18 cellular contexts compared by ENCODE assay signal in the genomic region with DNA sequence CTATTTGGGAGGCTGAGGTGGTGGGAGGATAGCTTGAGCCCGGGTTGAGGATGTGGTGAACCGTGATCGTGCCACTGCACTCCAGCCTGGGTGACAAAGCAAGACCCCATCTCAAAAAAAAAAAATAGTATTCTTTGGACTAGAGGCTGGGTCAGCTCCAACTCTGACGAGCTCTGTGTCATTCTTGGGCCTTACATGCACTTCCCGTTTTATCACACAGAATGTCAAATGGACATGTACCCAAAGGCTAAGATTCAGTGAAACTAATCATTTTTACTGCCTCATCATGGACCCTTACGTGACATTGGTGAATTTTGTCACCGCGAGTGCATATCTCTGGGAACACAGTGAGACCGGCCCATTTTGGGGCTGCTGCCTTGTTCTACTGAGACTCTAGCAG. TPM values are rescaled to one million over a fixed set of nuclear protein-coding genes. Genes with fewer than 3 reads are reported as not detected.
DNase-seq lines count a peak whose midpoint lies in the region; ATAC-seq, FAIRE-seq and TF ChIP-seq lines count a peak whose summit lies in the region.
"Had no signal": no experiment of that assay in that cellular context is flagged by ENCODE, and none has a peak within 500 bp of the region (broad histone marks: within the 10 kb centered on the region; RNA-seq: fewer than 3 reads in every experiment).

No MANE protein-coding gene starts in this region.

- BruUV-seq in HCT116 (replicated peaks; lab: Mats Ljungman, UMichigan) = TSS peak; percentile 8

- intact Hi-C loops in HCT116 (cut with micrococcal nuclease) = no loop called here
- intact Hi-C loops in tibial artery (cut with DNase I; ENCODE audit: low total_unique reads) = no loop called here

- H4K91ac ChIP-seq in H1 (replicated peaks; ENCODE audit: insufficient read length, low read length) = no peak overlapping the region
- no peak overlapping the region for H4K91ac ChIP-seq in neuronal stem cell (ENCODE audit: low read depth, low read length, poor library complexity)

- H4K20me1 ChIP-seq in HCT116 (ENCODE audit: insufficient read depth) (no peaks in the 10 kb centered on the region), H1 (replicated peaks in 1 of 2; ENCODE audit: control insufficient read depth in 1 of 2, insufficient read depth in 2 of 2, low read length in 2 of 2) (peaks cover 0 to 1% of the 10 kb centered on the region in 2 experiments)

- no peak for FAIRE-seq in H1 (lab: Jason Lieb, UNC)
- FAIRE-seq: GM12892, GM18507, H54, HTR-8/SVneo had no signal

- no peak overlapping the region for H2AFZ ChIP-seq in HCT116 (ENCODE audit: low read depth, low read length, poor library complexity, severe bottlenecking)
- no peak overlapping the region for H2AFZ ChIP-seq in H1 (ENCODE audit: low read length)
- H2AFZ ChIP-seq in neuronal stem cell (ENCODE audit: low read length) = no peak overlapping the region
- H2AFZ ChIP-seq: GM23248 had no signal

- no peaks in the 10 kb centered on the region; the same call in 1 of the 2 replicates for H3K23me2 ChIP-seq in H1 (ENCODE audit: low read depth, low read length)

- CTCF ChIA-PET in HCT116 (lab: Charles Lee) (no interaction called here), H1 (lab: Charles Lee; ENCODE audit: partially characterized antibody) (interaction anchor here (1.7 kb wide), 1 partner anchor 28 kb away, joined by 5 read pairs; no protein-coding TSS in a partner anchor)

- H3K4ac ChIP-seq in H1 (replicated peaks; ENCODE audit: insufficient read length, low read depth, low read length) (no peak overlapping the region), neuronal stem cell (ENCODE audit: low read length) (no peak overlapping the region)

- H3K79me1 ChIP-seq in H1 (ENCODE audit: low read depth, low read length) (peaks cover 8% of the 10 kb centered on the region; the same call in 1 of the 2 replicates), neuronal stem cell (ENCODE audit: low read depth, low read length) (no peaks in the 10 kb centered on the region)

- H3K27ac ChIP-seq in HCT116 (ENCODE audit: low read depth, low read length) (no peak overlapping the region), H1 (ENCODE audit: low read depth, low read length) (no peak overlapping the region), neuronal stem cell (replicated peaks; ENCODE audit: low read length) (no peak overlapping the region), tibial artery (no peak overlapping the region), gastroesophageal sphincter (no peak overlapping the region)
- H3K27ac ChIP-seq: GM23248 had no signal

- H3K4me1 ChIP-seq in HCT116 (ENCODE audit: control insufficient read depth in 1 of 2, insufficient read depth in 2 of 2, low read length in 2 of 2) (no peaks in the 10 kb centered on the region; a peak in 2 of 4 replicates), H1 (replicated peaks in 1 of 4; ENCODE audit: control insufficient read depth in 3 of 4, insufficient read depth in 4 of 4, low read length in 3 of 4) (peaks cover 0 to 15% (median 12%) of the 10 kb centered on the region in 4 experiments; a peak in 6 of 7 replicates), neuronal stem cell (ENCODE audit: control insufficient read depth in 2 of 2, insufficient read depth in 1 of 2, low read depth in 1 of 2, low read length in 2 of 2) (peaks cover 20% of the 10 kb centered on the region in 2 donors), tibial artery (peaks cover 0 to 29% (median 23%) of the 10 kb centered on the region in 4 donors), gastroesophageal sphincter (peaks cover 8 to 48% (median 29%) of the 10 kb centered on the region in 3 donors)

- H3K18ac ChIP-seq in H1 (ENCODE audit: extremely low read depth, low read length) = no peak overlapping the region
- no peak overlapping the region for H3K18ac ChIP-seq in neuronal stem cell (ENCODE audit: low read length)

- H2AK5ac ChIP-seq in H1 (ENCODE audit: low read depth, low read length) (no peak overlapping the region), neuronal stem cell (ENCODE audit: low read depth, low read length) (no peak overlapping the region)

- H2BK5ac ChIP-seq in H1 (ENCODE audit: low read depth, low read length) (no peak overlapping the region), neuronal stem cell (ENCODE audit: low read length) (no peak overlapping the region)

- DNase-seq in HCT116 (ENCODE audit: low read depth, low spot score) = no peak
- DNase-seq in H1 (ENCODE audit: low read depth in 1 of 2, low spot score in 2 of 2) = no peak
- no peak for DNase-seq in neuronal stem cell (ENCODE audit: low spot score)
- DNase-seq in tibial artery = no peak
- DNase-seq in hippocampal formation (lab: John Stamatoyannopoulos, UW) = no peak
- DNase-seq: CD4-positive, alpha-beta memory T cell; DMS153; DMS79; GDM1; GM23248; HCEC 1CT; HFFc6; IMR-90 had no signal

- H3K79me2 ChIP-seq in HCT116 (ENCODE audit: insufficient read depth, low read length) (peaks cover 81% of the 10 kb centered on the region), H1 (ENCODE audit: control insufficient read depth in 1 of 2, insufficient read depth in 2 of 2, low read length in 2 of 2) (0 out of 4 replicates have a peak, but pooled peaks cover 0 to 5% of the 10 kb centered on the region in 2 experiments)

- ATAC-seq in HCT116 = no peak
- no peak for ATAC-seq in gastroesophageal sphincter

- H2BK12ac ChIP-seq in H1 (ENCODE audit: low read depth, low read length) (no peak overlapping the region), neuronal stem cell (ENCODE audit: low read length) (peak overlapping the region; percentile 31)

- no peak overlapping the region for H3K56ac ChIP-seq in H1 (replicated peaks; ENCODE audit: insufficient read length, low read depth, low read length)

- WGBS in H1 (ENCODE audit: extremely low coverage in 1 of 2, insufficient coverage in 1 of 2, insufficient read length in 1 of 2, insufficient replicate concordance in 2 of 2, low coverage in 1 of 2, low lambda C conversion rate in 2 of 2, missing lambda C conversion rate in 1 of 2), 2 experiments = 93% methylated on average over 9 of the region's 9 CpGs; no CpG with 5 or more reads in 1 of the 2 experiments
- no CpG with 5 or more reads among the region's 9 CpGs for WGBS in neuronal stem cell (ENCODE audit: extremely low coverage in 2 of 2, insufficient read length in 2 of 2, insufficient replicate concordance in 1 of 2), 2 donors
- 87 to 93% methylated on average over 5 to 9 of the region's 9 CpGs for WGBS in gastroesophageal sphincter (ENCODE audit: low coverage in 1 of 2), 2 donors

- H2BK120ac ChIP-seq in H1 (replicated peaks; ENCODE audit: low read depth, low read length) (no peak overlapping the region), neuronal stem cell (ENCODE audit: low read depth, low read length) (no peak overlapping the region)

- RAD21 ChIA-PET in HCT116 (lab: Charles Lee; ENCODE audit: low non-redundant PET in 1 of 2, low total read pairs in 2 of 2, uncharacterized antibody in 2 of 2, unreplicated experiment in 2 of 2) = no interaction called here

- POLR2A ChIA-PET in HCT116 (lab: Charles Lee) = no interaction called here
- POLR2A ChIA-PET in H1 (lab: Charles Lee; ENCODE audit: partially characterized antibody) = no interaction called here

- H2BK15ac ChIP-seq in H1 (ENCODE audit: low read length) = no peak overlapping the region
- no peak overlapping the region for H2BK15ac ChIP-seq in neuronal stem cell (ENCODE audit: low read length)

- H4K5ac ChIP-seq in H1 (ENCODE audit: insufficient read length, low read depth, low read length) = no peak overlapping the region

- H3K4me3 ChIP-seq in HCT116 (replicated peaks in 1 of 2; ENCODE audit: low read depth in 1 of 2, low read length in 2 of 2) (no peak overlapping the region), H1 (ENCODE audit: extremely low read depth in 1 of 4, insufficient read depth in 2 of 4, low read depth in 3 of 4, low read length in 4 of 4) (no peak overlapping the region), neuronal stem cell (ENCODE audit: low read length in 2 of 2) (no peak overlapping the region), tibial artery (no peak overlapping the region), gastroesophageal sphincter (no peak overlapping the region)
- H3K4me3 ChIP-seq: GM23248 had no signal

- H3K14ac ChIP-seq in H1 (ENCODE audit: insufficient read length) (no peak overlapping the region), neuronal stem cell (ENCODE audit: low read length) (no peak overlapping the region)

- no peak overlapping the region for H3K23ac ChIP-seq in H1 (ENCODE audit: insufficient read length)
- H3K23ac ChIP-seq in neuronal stem cell (ENCODE audit: low read depth, low read length, poor library complexity) = no peak overlapping the region

- no peak for TF ChIP-seq CTCF in HCT116 (IDR thresholded peaks at IDR 0.05 in 2 of 3, conservative IDR thresholded peaks at IDR 0.05 in 1 of 3; ENCODE audit: borderline replicate concordance in 1 of 3, insufficient read depth in 1 of 3, low read depth in 2 of 3, low read length in 2 of 3)
- no peak for TF ChIP-seq CTCF in H1 (IDR thresholded peaks at IDR 0.05; ENCODE audit: control extremely low read depth in 1 of 3, insufficient read depth in 1 of 3, low read depth in 1 of 3, low read length in 3 of 3)
- TF ChIP-seq CTCF in tibial artery (IDR thresholded peaks at IDR 0.05) = no peak
- no peak for TF ChIP-seq CTCF in gastroesophageal sphincter (IDR thresholded peaks at IDR 0.05)

- H3K9me2 ChIP-seq in HCT116 (ENCODE audit: insufficient read depth) = no peaks in the 10 kb centered on the region

- TF ChIP-seq RAD21 in HCT116 (IDR thresholded peaks at IDR 0.05; ENCODE audit: low read depth) (no peak), H1 (IDR thresholded peaks at IDR 0.05 in 1 of 2, conservative IDR thresholded peaks at IDR 0.05 in 1 of 2; ENCODE audit: low read depth in 2 of 2, low read length in 2 of 2) (no peak)

- H3K9me3 ChIP-seq in HCT116 (ENCODE audit: control insufficient read depth in 1 of 2, insufficient read depth in 1 of 2, low read depth in 1 of 2, low read length in 2 of 2) = no peaks in the 10 kb centered on the region
- H3K9me3 ChIP-seq in H1 (ENCODE audit: insufficient read depth in 2 of 2, low read depth in 1 of 2, low read length in 1 of 2) = no peaks in the 10 kb centered on the region
- no peaks in the 10 kb centered on the region for H3K9me3 ChIP-seq in neuronal stem cell (replicated peaks in 1 of 2; ENCODE audit: control insufficient read depth in 2 of 2, insufficient read depth in 1 of 2, low read depth in 1 of 2, low read length in 2 of 2)
- H3K9me3 ChIP-seq in tibial artery = no peaks in the 10 kb centered on the region
- H3K9me3 ChIP-seq in gastroesophageal sphincter = no peaks in the 10 kb centered on the region

- 0 out of 2 replicates have a peak overlapping the region, but pooled peaks have one; percentile 42 for H4K8ac ChIP-seq in H1 (ENCODE audit: extremely low read depth, insufficient read depth, low read length)
- no peak overlapping the region for H4K8ac ChIP-seq in neuronal stem cell (ENCODE audit: low read depth, low read length)

- TF ChIP-seq POLR2A in HCT116 (IDR thresholded peaks at IDR 0.05; ENCODE audit: borderline replicate concordance, extremely low read depth, insufficient read depth, insufficient read length) = no peak
- no peak for TF ChIP-seq POLR2A in H1 (IDR thresholded peaks at IDR 0.05; ENCODE audit: control extremely low read depth in 1 of 2, low read depth in 2 of 2, low read length in 2 of 2)
- TF ChIP-seq POLR2A in gastroesophageal sphincter (IDR thresholded peaks at IDR 0.05) = no peak

- H2BK20ac ChIP-seq in H1 (ENCODE audit: low read length) = no peak overlapping the region

- TF ChIP-seq EP300 in H1 (IDR thresholded peaks at IDR 0.05; ENCODE audit: borderline replicate concordance in 1 of 2, low read depth in 2 of 2, low read length in 2 of 2) (no peak), gastroesophageal sphincter (IDR thresholded peaks at IDR 0.05) (no peak)

- H3K27me3 ChIP-seq in HCT116 (ENCODE audit: insufficient read depth, low read length) = no peaks in the 10 kb centered on the region
- H3K27me3 ChIP-seq in H1 (replicated peaks in 1 of 4; ENCODE audit: control insufficient read depth in 3 of 4, extremely low read depth in 1 of 4, insufficient read depth in 3 of 4, low read length in 3 of 4) = no peaks in the 10 kb centered on the region; a peak in 2 of 7 replicates
- H3K27me3 ChIP-seq in neuronal stem cell (ENCODE audit: control insufficient read depth in 3 of 3, insufficient read depth in 3 of 3, low read depth in 1 of 3, low read length in 3 of 3) = no peaks in the 10 kb centered on the region
- no peaks in the 10 kb centered on the region for H3K27me3 ChIP-seq in tibial artery
- no peaks in the 10 kb centered on the region for H3K27me3 ChIP-seq in gastroesophageal sphincter

- H3K9ac ChIP-seq in HCT116 (ENCODE audit: low read length) (no peak overlapping the region), H1 (replicated peaks in 1 of 4; ENCODE audit: extremely low read depth in 1 of 4, low read depth in 3 of 4, low read length in 3 of 4) (no peak overlapping the region), neuronal stem cell (ENCODE audit: low read depth, low read length, poor library complexity) (no peak overlapping the region)
- H3K9ac ChIP-seq: GM23248 had no signal

- H3K36me3 ChIP-seq in HCT116 (ENCODE audit: control insufficient read depth in 1 of 2, insufficient read depth in 2 of 2, low read length in 2 of 2) (no peaks in the 10 kb centered on the region), H1 (ENCODE audit: control insufficient read depth in 2 of 4, insufficient read depth in 4 of 4, low read length in 3 of 4) (no peaks in the 10 kb centered on the region), neuronal stem cell (replicated peaks in 1 of 2; ENCODE audit: control insufficient read depth in 2 of 2, insufficient read depth in 2 of 2, low read length in 2 of 2) (no peaks in the 10 kb centered on the region), tibial artery (no peaks in the 10 kb centered on the region), gastroesophageal sphincter (no peaks in the 10 kb centered on the region)

- no peak overlapping the region for H3K4me2 ChIP-seq in HCT116 (ENCODE audit: low read length)
- H3K4me2 ChIP-seq in H1 (ENCODE audit: insufficient read depth in 1 of 2, low read depth in 2 of 2, low read length in 2 of 2) = no peak overlapping the region
- no peak overlapping the region for H3K4me2 ChIP-seq in neuronal stem cell (ENCODE audit: insufficient read depth, low read length, poor library complexity, severe bottlenecking)

RNA-seq across cellular contexts. Expression of a gene that starts 27.3 kb away (rescaled TPM):
- total RNA-seq in HCT116 (2021; ENCODE audit: unreplicated experiment) = 33.1 TPM
- 23.1 and 25.7 TPM in 2 replicates for polyA plus RNA-seq in HCT116 (2012)
- total RNA-seq in H1 (2021; fragmentation: NEBNext Ultra II Directional; extraction: Animal tissue kit (Norgen Biotek cat#: 25700)) = 31.8 and 32.8 TPM in 2 replicates
- 13.3 and 23.2 TPM in 2 replicates for polyA plus RNA-seq in H1 (2011; rRNA removed)
- polyA plus RNA-seq in H1 (2011; cell fraction: cytosol; rRNA removed) = 20.2 TPM
- polyA plus RNA-seq in H1 (2011; cell fraction: nucleus; rRNA removed) = 40.0 TPM
- 16.7 to 24.5 TPM (median 21.7 TPM) in 4 replicates for polyA plus RNA-seq in H1 (2012, experiment 1 of 2)
- 17.2 TPM for polyA plus RNA-seq in H1 (2012, experiment 2 of 2)
- 14.7 TPM for polyA plus RNA-seq in H1 (2013, experiment 1 of 2)
- 15.6 TPM for polyA plus RNA-seq in H1 (2013, experiment 2 of 2)
- 15.4 and 21.3 TPM in 2 replicates for polyA minus RNA-seq in H1 (2011; rRNA and poly(A)+ RNA removed)
- 16.5 TPM for polyA minus RNA-seq in H1 (2011; cell fraction: cytosol; rRNA and poly(A)+ RNA removed)
- polyA minus RNA-seq in H1 (2011; cell fraction: nucleus; rRNA and poly(A)+ RNA removed) = 13.8 TPM
- 8.1 TPM for polyA plus RNA-seq in neuronal stem cell (2013, experiment 1 of 2)
- 8.1 TPM for polyA plus RNA-seq in neuronal stem cell (2013, experiment 2 of 2)
- total RNA-seq in gastroesophageal sphincter = 10 to 100 TPM; 12.5 to 19.8 (median 14.7) TPM
- total RNA-seq: CD4-positive, alpha-beta memory T cell; GM23248; HFFc6 had no signal
- polyA plus RNA-seq: CD4-positive, alpha-beta memory T cell; GM23248 had no signal
